In the genomic region with DNA sequence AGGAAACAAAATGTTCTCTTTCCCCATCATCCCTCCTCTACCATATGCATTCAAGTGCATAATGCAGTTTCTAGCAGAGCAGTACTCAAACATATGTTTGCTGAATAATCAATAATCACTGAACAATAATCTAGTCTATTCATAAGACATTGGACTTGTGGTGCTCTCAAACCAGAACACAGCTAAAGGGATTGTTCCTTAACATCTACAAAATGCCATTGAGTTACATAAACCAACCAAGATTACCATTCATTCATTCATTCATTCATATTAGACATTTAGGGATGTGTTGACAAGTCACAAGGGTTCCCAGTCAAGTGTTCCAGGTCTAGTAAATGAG, we compare ENCODE assay signal across 13 cellular contexts. TPM values are rescaled to one million over a fixed set of nuclear protein-coding genes. Genes with fewer than 3 reads are reported as not detected.
DNase-seq lines count a peak whose midpoint lies in the region; ATAC-seq and TF ChIP-seq lines count a peak whose summit lies in the region.
"Had no signal": no experiment of that assay in that cellular context is flagged by ENCODE, and none has a peak within 500 bp of the region (broad histone marks: within the 10 kb centered on the region; RNA-seq: fewer than 3 reads in every experiment).

No MANE protein-coding gene starts in this region.

- peak overlapping the region; percentile 13 to 50 for H3K4me3 Mint-ChIP-seq in activated T-cell treated with anti-CD3 and anti-CD28 coated beads, Interleukin-2, amount 50 U/mL, for 72 hours
- peak overlapping the region in 1 of 2 donors; percentile 36 for H3K4me3 Mint-ChIP-seq in effector memory CD8-positive, alpha-beta T cell
- no peak overlapping the region for H3K4me3 Mint-ChIP-seq in stimulated activated memory B cell treated with anti-CD40 and anti-IgM and Interleukin-4, amounts not matched to agents 10 μg/mL and 1 μg/mL and 100 μg/mL, for 72 hours

- TF ChIP-seq EP300 in esophagus muscularis mucosa (IDR thresholded peaks at IDR 0.05): no peak

- DNase-seq in activated T-cell treated with anti-CD3 and anti-CD28 coated beads, Interleukin-2, amount 50 U/mL, for 72 hours: no peak
- no peak for DNase-seq in activated T-cell treated with anti-CD3 and anti-CD28 coated beads, Interleukin-2, amount 50 U/mL, for 48 hours
- DNase-seq in Peyer's patch (no peak), esophagus muscularis mucosa (ENCODE audit: extremely low spot score) (no peak)
- no peak for DNase-seq in effector memory CD8-positive, alpha-beta T cell
- DNase-seq: activated CD4-positive, alpha-beta T cell treated with anti-CD3 and anti-CD28 coated beads, Interleukin-2, amount 50 U/mL, for 48 hours; NCI-H1105 treated with DMSO at 0.1 percent for 48 hours; NCI-H446 treated with DMSO at 0.1 percent for 48 hours; pancreas had no signal

- intact Hi-C loops in esophagus muscularis mucosa (cut with DNase I): no loop called here

- H3K36me3 ChIP-seq in Peyer's patch (no peaks in the 10 kb centered on the region), esophagus muscularis mucosa (no peaks in the 10 kb centered on the region)
- H3K36me3 ChIP-seq: pancreas had no signal

- H3K4me3 ChIP-seq in Peyer's patch (no peak overlapping the region), esophagus muscularis mucosa (no peak overlapping the region)
- H3K4me3 ChIP-seq: coronary artery, pancreas had no signal

- peak overlapping the region; percentile 33 for H3K27ac Mint-ChIP-seq in activated T-cell treated with anti-CD3 and anti-CD28 coated beads, Interleukin-2, amount 50 U/mL, for 72 hours
- peak overlapping the region; percentile 6 to 59 for H3K27ac Mint-ChIP-seq in effector memory CD8-positive, alpha-beta T cell
- H3K27ac Mint-ChIP-seq in stimulated activated memory B cell treated with anti-CD40 and anti-IgM and Interleukin-4, amounts not matched to agents 10 μg/mL and 1 μg/mL and 100 μg/mL, for 72 hours: peak overlapping the region; percentile 44

- H3K27me3 ChIP-seq in Peyer's patch (no peaks in the 10 kb centered on the region), esophagus muscularis mucosa (no peaks in the 10 kb centered on the region)
- H3K27me3 ChIP-seq: pancreas had no signal

- H3K4me1 Mint-ChIP-seq in activated T-cell treated with anti-CD3 and anti-CD28 coated beads, Interleukin-2, amount 50 U/mL, for 72 hours (ENCODE audit: low read depth): peaks cover 44% of the 10 kb centered on the region
- H3K4me1 Mint-ChIP-seq in effector memory CD8-positive, alpha-beta T cell (ENCODE audit: low read depth in 2 of 2): peaks cover 26 to 48% of the 10 kb centered on the region in 2 donors
- peaks cover 31% of the 10 kb centered on the region for H3K4me1 Mint-ChIP-seq in stimulated activated memory B cell treated with anti-CD40 and anti-IgM and Interleukin-4, amounts not matched to agents 10 μg/mL and 1 μg/mL and 100 μg/mL, for 72 hours

- no peaks in the 10 kb centered on the region for H3K9me3 ChIP-seq in Peyer's patch
- H3K9me3 ChIP-seq in esophagus muscularis mucosa: no peaks in the 10 kb centered on the region
- H3K9me3 ChIP-seq: pancreas had no signal

- no peak for ATAC-seq in activated T-cell treated with anti-CD3 and anti-CD28 coated beads, Interleukin-2, amount 50 U/mL, for 72 hours (replicated peaks in 1 of 2)
- ATAC-seq in effector memory CD8-positive, alpha-beta T cell (replicated peaks): no peak
- ATAC-seq in stimulated activated memory B cell treated with anti-CD40 and anti-IgM and Interleukin-4, amounts not matched to agents 10 μg/mL and 1 μg/mL and 100 μg/mL, for 72 hours: no peak
- no peak for ATAC-seq in HG02678 (IDR thresholded peaks at IDR 0.05; ENCODE audit: unreplicated experiment)
- no peak for ATAC-seq in GM19328 (IDR thresholded peaks at IDR 0.05; ENCODE audit: unreplicated experiment)
- ATAC-seq: pancreas had no signal

- H3K27ac ChIP-seq in Peyer's patch (peak overlapping the region; percentile 45 to 66 (median 58)), esophagus muscularis mucosa (replicated peaks in 1 of 4) (peak overlapping the region in 1 of 4 donors; percentile 25)
- H3K27ac ChIP-seq: pancreas had no signal

- no peaks in the 10 kb centered on the region for H3K27me3 Mint-ChIP-seq in activated T-cell treated with anti-CD3 and anti-CD28 coated beads, Interleukin-2, amount 50 U/mL, for 72 hours (ENCODE audit: low read depth)
- no peaks in the 10 kb centered on the region for H3K27me3 Mint-ChIP-seq in effector memory CD8-positive, alpha-beta T cell
- no peaks in the 10 kb centered on the region for H3K27me3 Mint-ChIP-seq in stimulated activated memory B cell treated with anti-CD40 and anti-IgM and Interleukin-4, amounts not matched to agents 10 μg/mL and 1 μg/mL and 100 μg/mL, for 72 hours

- TF ChIP-seq POLR2A in Peyer's patch (IDR thresholded peaks at IDR 0.05): no peak
- TF ChIP-seq POLR2A in esophagus muscularis mucosa (IDR thresholded peaks at IDR 0.05; ENCODE audit: low read depth): no peak

- H3K9me3 Mint-ChIP-seq in activated T-cell treated with anti-CD3 and anti-CD28 coated beads, Interleukin-2, amount 50 U/mL, for 72 hours: no peaks in the 10 kb centered on the region
- H3K9me3 Mint-ChIP-seq in effector memory CD8-positive, alpha-beta T cell: no peaks in the 10 kb centered on the region
- H3K9me3 Mint-ChIP-seq in stimulated activated memory B cell treated with anti-CD40 and anti-IgM and Interleukin-4, amounts not matched to agents 10 μg/mL and 1 μg/mL and 100 μg/mL, for 72 hours: no peaks in the 10 kb centered on the region

- no peaks in the 10 kb centered on the region for H3K4me1 ChIP-seq in Peyer's patch
- H3K4me1 ChIP-seq in esophagus muscularis mucosa: peaks cover 9 to 28% (median 20%) of the 10 kb centered on the region in 4 donors

- TF ChIP-seq CTCF in Peyer's patch (IDR thresholded peaks at IDR 0.05): no peak
- TF ChIP-seq CTCF in esophagus muscularis mucosa (IDR thresholded peaks at IDR 0.05): no peak

- H3K36me3 Mint-ChIP-seq in activated T-cell treated with anti-CD3 and anti-CD28 coated beads, Interleukin-2, amount 50 U/mL, for 72 hours (ENCODE audit: insufficient read depth in 2 of 2): peaks cover 10 to 13% of the 10 kb centered on the region in 2 donors
- H3K36me3 Mint-ChIP-seq in effector memory CD8-positive, alpha-beta T cell (ENCODE audit: insufficient read depth): peaks cover 29% of the 10 kb centered on the region
- H3K36me3 Mint-ChIP-seq in stimulated activated memory B cell treated with anti-CD40 and anti-IgM and Interleukin-4, amounts not matched to agents 10 μg/mL and 1 μg/mL and 100 μg/mL, for 72 hours: peaks cover 10% of the 10 kb centered on the region

RNA-seq across cellular contexts. Expression of a gene that starts 3.9 kb away (rescaled TPM):
- 10 to 100 TPM; 12.3 to 15.5 TPM for total RNA-seq in activated T-cell treated with anti-CD3 and anti-CD28 coated beads, Interleukin-2, amount 50 U/mL, for 72 hours
- total RNA-seq in Peyer's patch (10 to 100 TPM in 1 of 4 donors, 1 to 10 TPM in 3; 1.9 to 15.3 (median 8.1) TPM), esophagus muscularis mucosa (10 to 100 TPM in 1 of 4 donors, 1 to 10 TPM in 3; 3.4 to 15.0 (median 6.4) TPM)

RNA-seq across cellular contexts. Expression of a gene that starts 4.3 kb away (rescaled TPM):
- 1,000 to 10,000 TPM; 1,242 to 1,391 TPM for total RNA-seq in activated T-cell treated with anti-CD3 and anti-CD28 coated beads, Interleukin-2, amount 50 U/mL, for 72 hours
- total RNA-seq in Peyer's patch (1,000 to 10,000 TPM in 1 of 4 donors, 100 to 1,000 TPM in 3; 314 to 1,603 (median 586) TPM), esophagus muscularis mucosa (1,000 to 10,000 TPM in 2 of 4 donors, 100 to 1,000 TPM in 2; 597 to 2,221 (median 1,586) TPM)

RNA-seq across cellular contexts. Expression of a gene that starts 40.8 kb away (rescaled TPM):
- 10 to 100 TPM; 49.8 to 55.7 TPM for total RNA-seq in activated T-cell treated with anti-CD3 and anti-CD28 coated beads, Interleukin-2, amount 50 U/mL, for 72 hours
- total RNA-seq in Peyer's patch: 10 to 100 TPM; 31.3 to 46.2 (median 34.6) TPM
- 10 to 100 TPM; 16.1 to 22.6 (median 21.0) TPM for total RNA-seq in esophagus muscularis mucosa
